Comparison of ENCODE assay signal across 8 cellular contexts in the genomic region with DNA sequence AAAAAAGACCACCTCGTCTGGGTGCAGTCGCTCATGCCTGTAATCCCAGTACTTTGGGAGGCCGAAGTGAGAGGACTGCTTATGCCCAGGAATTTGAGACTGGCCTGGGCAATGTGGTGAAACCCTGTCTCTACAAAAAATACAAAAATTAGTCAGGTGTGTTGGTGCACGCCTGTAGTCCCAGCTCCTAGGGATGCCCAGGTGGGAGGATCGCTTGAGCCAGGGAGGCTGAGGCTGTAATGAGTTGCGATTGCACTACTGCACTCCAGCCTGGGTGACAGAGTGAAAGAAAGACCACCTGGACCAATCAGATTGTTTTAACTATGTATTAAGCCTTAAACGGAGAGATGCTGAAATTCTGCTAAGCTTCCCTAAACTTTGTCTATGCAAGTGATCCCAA.
DNase-seq lines count a peak whose midpoint lies in the region; ATAC-seq and TF ChIP-seq lines count a peak whose summit lies in the region.
"Not testable (repeated sequence)": the region's sequence is repeated elsewhere in the genome, so short reads cannot be mapped to it uniquely, and the experiment has no call there.

No MANE protein-coding gene starts in this region.

- H3K27ac Mint-ChIP-seq in CD8-positive, alpha-beta memory T cell: peak overlapping the region; percentile 93 to 100 (median 100)
- not testable (repeated sequence) for H3K27ac Mint-ChIP-seq in activated CD4-positive, alpha-beta T cell treated with anti-CD3 and anti-CD28 coated beads, Interleukin-2, amount 10 ng/mL, durations not matched to agents 24 days and 14 days
- peak overlapping the region; percentile 97 for H3K27ac Mint-ChIP-seq in memory B cell

- H3K18ac ChIP-seq in trophoblast cell (ENCODE audit: low read length): not testable (repeated sequence)

- ATAC-seq in memory B cell (ENCODE audit: low read depth): not testable (repeated sequence)

- H4K20me1 ChIP-seq in MM.1S (ENCODE audit: insufficient read depth, low read length); fibroblast of lung (ENCODE audit: control insufficient read depth, extremely low read depth, insufficient read depth, low read length): not testable (repeated sequence)

- peaks cover 16% of the 10 kb centered on the region for H3K4me1 ChIP-seq in CD8-positive, alpha-beta memory T cell (ENCODE audit: insufficient read depth, low read length)
- not testable (repeated sequence) for H3K4me1 ChIP-seq in MM.1S (ENCODE audit: low read length); ascending aorta; fibroblast of lung (ENCODE audit: control insufficient read depth, extremely low read depth, insufficient read depth, low read length); trophoblast cell (ENCODE audit: control insufficient read depth in 1 of 2, insufficient read depth in 2 of 2, low read length in 2 of 2)
- peaks cover 3 to 18% (median 12%) of the 10 kb centered on the region in 4 donors for H3K4me1 ChIP-seq in tibial artery

- H3F3A ChIP-seq in MM.1S (ENCODE audit: insufficient read depth, low read length): not testable (repeated sequence)

- peak overlapping the region; percentile 94 to 100 (median 98) for H3K4me3 Mint-ChIP-seq in CD8-positive, alpha-beta memory T cell
- H3K4me3 Mint-ChIP-seq in activated CD4-positive, alpha-beta T cell treated with anti-CD3 and anti-CD28 coated beads, Interleukin-2, amount 10 ng/mL, durations not matched to agents 24 days and 14 days: peak overlapping the region; percentile 99
- H3K4me3 Mint-ChIP-seq in memory B cell: peak overlapping the region; percentile 99

- not testable (repeated sequence) for H3K14ac ChIP-seq in trophoblast cell (ENCODE audit: low read length)

- POLR2A ChIA-PET in CD8-positive, alpha-beta memory T cell (lab: Charles Lee): interaction anchor here (0.8 to 2.3 kb wide), 2 partner anchors 103 to 350 kb away, joined by 3 to 20 read pairs; a partner anchor contains a TSS

- H2AK5ac ChIP-seq in trophoblast cell (ENCODE audit: low read length): not testable (repeated sequence)

- not testable (repeated sequence) for H3K36me3 ChIP-seq in CD8-positive, alpha-beta memory T cell (ENCODE audit: insufficient read depth, low read length); MM.1S (replicated peaks; ENCODE audit: insufficient read depth, low read length); ascending aorta; fibroblast of lung (ENCODE audit: control insufficient read depth, insufficient read depth, low read length); trophoblast cell (ENCODE audit: control insufficient read depth in 1 of 2, insufficient read depth in 2 of 2, low read length in 2 of 2); tibial artery

- H3K27me3 ChIP-seq in CD8-positive, alpha-beta memory T cell (ENCODE audit: insufficient read depth, low read length, poor library complexity, severe bottlenecking); MM.1S (replicated peaks; ENCODE audit: insufficient read depth, low read length); ascending aorta; fibroblast of lung (ENCODE audit: control insufficient read depth, insufficient read depth, low read length); trophoblast cell (ENCODE audit: insufficient read depth, low read length); tibial artery: not testable (repeated sequence)

- H2BK5ac ChIP-seq in trophoblast cell (ENCODE audit: low read depth, low read length, poor library complexity): not testable (repeated sequence)

- H3K9me3 ChIP-seq in CD8-positive, alpha-beta memory T cell (ENCODE audit: low read length); MM.1S (replicated peaks; ENCODE audit: insufficient read depth, low read length); ascending aorta; fibroblast of lung (ENCODE audit: control insufficient read depth, insufficient read depth, low read depth, low read length); trophoblast cell (ENCODE audit: insufficient read depth, low read depth, low read length); tibial artery: not testable (repeated sequence)

- peaks cover 17 to 29% (median 28%) of the 10 kb centered on the region in 3 donors for H3K4me1 Mint-ChIP-seq in CD8-positive, alpha-beta memory T cell
- H3K4me1 Mint-ChIP-seq in activated CD4-positive, alpha-beta T cell treated with anti-CD3 and anti-CD28 coated beads, Interleukin-2, amount 10 ng/mL, durations not matched to agents 24 days and 14 days: peaks cover 22% of the 10 kb centered on the region
- peaks cover 11% of the 10 kb centered on the region for H3K4me1 Mint-ChIP-seq in memory B cell

- not testable (repeated sequence) for TF ChIP-seq CTCF in MM.1S (IDR thresholded peaks at IDR 0.05; ENCODE audit: low read length); ascending aorta (IDR thresholded peaks at IDR 0.05); fibroblast of lung (conservative IDR thresholded peaks at IDR 0.05 in 1 of 2, IDR thresholded peaks at IDR 0.05 in 1 of 2; ENCODE audit: low read depth in 1 of 2, low read length in 2 of 2); tibial artery (IDR thresholded peaks at IDR 0.05)

- not testable (repeated sequence) for H3K4ac ChIP-seq in trophoblast cell (ENCODE audit: low read depth, low read length)

- CTCF ChIA-PET in CD8-positive, alpha-beta memory T cell (lab: Charles Lee): not testable (repeated sequence)

- not testable (repeated sequence) for H3K9me2 ChIP-seq in MM.1S (replicated peaks; ENCODE audit: insufficient read depth, low read length)

- intact Hi-C loops in activated CD4-positive, alpha-beta T cell treated with anti-CD3 and anti-CD28 coated beads, Interleukin-2, amount 10 ng/mL, durations not matched to agents 24 days and 14 days (cut with micrococcal nuclease): loop anchor here (10.0 kb wide), 1 partner anchor 461 kb away; no protein-coding TSS in a partner anchor
- intact Hi-C loops in ascending aorta (cut with DNase I): loop anchor here (10.0 kb wide), 2 partner anchors 189 to 461 kb away; no protein-coding TSS in a partner anchor
- intact Hi-C loops in tibial artery (cut with DNase I; ENCODE audit: low total_unique reads): loop anchor here (10.0 kb wide), 1 partner anchor 151 kb away; a partner anchor contains a TSS

- not testable (repeated sequence) for H4K12ac ChIP-seq in trophoblast cell (ENCODE audit: low read depth, low read length)

- not testable (repeated sequence) for H3K9me3 Mint-ChIP-seq in CD8-positive, alpha-beta memory T cell; activated CD4-positive, alpha-beta T cell treated with anti-CD3 and anti-CD28 coated beads, Interleukin-2, amount 10 ng/mL, durations not matched to agents 24 days and 14 days; memory B cell

- H4K8ac ChIP-seq in trophoblast cell (ENCODE audit: low read depth, low read length): peak overlapping the region; percentile 99

- not testable (repeated sequence) for DNase-seq in CD8-positive, alpha-beta memory T cell; MM.1S; activated CD4-positive, alpha-beta T cell treated with anti-CD3 and anti-CD28 coated beads, Interleukin-2, amount 10 ng/mL, durations not matched to agents 24 days and 14 days; fibroblast of lung (ENCODE audit: low read depth in 2 of 2); memory B cell (ENCODE audit: low spot score in 2 of 2); trophoblast cell; tibial artery
- peak in 1 of 2 donors; percentile 27 for DNase-seq in ascending aorta (ENCODE audit: low spot score in 2 of 2)

- not testable (repeated sequence) for H3K23ac ChIP-seq in trophoblast cell (ENCODE audit: low read length)

- not testable (repeated sequence) for H3K27me3 Mint-ChIP-seq in CD8-positive, alpha-beta memory T cell; activated CD4-positive, alpha-beta T cell treated with anti-CD3 and anti-CD28 coated beads, Interleukin-2, amount 10 ng/mL, durations not matched to agents 24 days and 14 days; memory B cell

- not testable (repeated sequence) for H4K91ac ChIP-seq in trophoblast cell (ENCODE audit: low read depth, low read length)

- H3K4me2 ChIP-seq in MM.1S (ENCODE audit: low read depth, low read length) (peak overlapping the region; percentile 88; the same call in 1 of the 2 replicates), fibroblast of lung (ENCODE audit: extremely low read depth, insufficient read depth, low read length) (peak overlapping the region; percentile 83), trophoblast cell (ENCODE audit: low read length) (peak overlapping the region; percentile 85)

- not testable (repeated sequence) for H3K36me3 Mint-ChIP-seq in CD8-positive, alpha-beta memory T cell; activated CD4-positive, alpha-beta T cell treated with anti-CD3 and anti-CD28 coated beads, Interleukin-2, amount 10 ng/mL, durations not matched to agents 24 days and 14 days (ENCODE audit: low read depth); memory B cell

- not testable (repeated sequence) for H2AFZ ChIP-seq in MM.1S (ENCODE audit: low read length); fibroblast of lung (ENCODE audit: low read length); trophoblast cell (ENCODE audit: insufficient read depth, low read length, poor library complexity)

- not testable (repeated sequence) for H3K79me2 ChIP-seq in MM.1S (ENCODE audit: low read length); fibroblast of lung (ENCODE audit: control insufficient read depth, insufficient read depth, low read length); trophoblast cell (ENCODE audit: control insufficient read depth, insufficient read depth, low read length, poor library complexity)

- H2BK12ac ChIP-seq in trophoblast cell (ENCODE audit: low read length): not testable (repeated sequence)

- H3K9ac ChIP-seq in MM.1S (ENCODE audit: low read length); fibroblast of lung (ENCODE audit: insufficient read depth, low read length); trophoblast cell (ENCODE audit: low read length): not testable (repeated sequence)

- not testable (repeated sequence) for H2BK120ac ChIP-seq in trophoblast cell (ENCODE audit: insufficient read depth, low read length, poor library complexity)

- H3K4me3 ChIP-seq in CD8-positive, alpha-beta memory T cell (ENCODE audit: low read length); MM.1S (ENCODE audit: low read length); trophoblast cell (ENCODE audit: low read depth, low read length): not testable (repeated sequence)
- H3K4me3 ChIP-seq in ascending aorta (peak overlapping the region; percentile 69 to 78), fibroblast of lung (replicated peaks in 1 of 4; ENCODE audit: control extremely low read depth in 1 of 4, insufficient read depth in 1 of 4, low read depth in 3 of 4, low read length in 4 of 4) (peak overlapping the region in 2 of 4 experiments; percentile 88 to 91), tibial artery (peak overlapping the region; percentile 74 to 98)

- H3K27ac ChIP-seq in CD8-positive, alpha-beta memory T cell (ENCODE audit: low read depth, low read length); MM.1S (ENCODE audit: low read length); fibroblast of lung (ENCODE audit: insufficient read depth, low read length); trophoblast cell (ENCODE audit: low read depth, low read length): not testable (repeated sequence)
- H3K27ac ChIP-seq in ascending aorta (peak overlapping the region in 1 of 2 donors; percentile 96), tibial artery (peak overlapping the region; percentile 94 to 98)

- H3K79me1 ChIP-seq in trophoblast cell (ENCODE audit: low read length): not testable (repeated sequence)

- WGBS in trophoblast cell (ENCODE audit: extremely low coverage, insufficient coverage, insufficient read length): no CpG with 5 or more reads among the region's 7 CpGs
